Comparison of ENCODE assay signal across 8 cellular contexts in genomic region chr13:20773194-20774080, GRCh38. TPM values are rescaled to one million over a fixed set of nuclear protein-coding genes. Genes with fewer than 3 reads are reported as not detected.
A peak's percentile ranks its signal among the peaks of the same experiment; 100 is the strongest.
DNase-seq lines count a peak whose midpoint lies in the region; ATAC-seq and TF ChIP-seq lines count a peak whose summit lies in the region.

EEF1AKMT1 (minus strand) TSS chr13:20773961; CDS start chr13:20757598, 16,363 bp downstream.

- POLR2A ChIA-PET in AG04449 (lab: Yijun Ruan, JAX), result no interaction called here
- POLR2A ChIA-PET in activated B cell treated with CpG ODN at 0.5 μM for 24 hours (lab: Charles Lee), result interaction anchor here (0.6 to 2.7 kb wide), 9 partner anchors 13 to 910 kb away, joined by 3 to 16 read pairs (median 4); partner anchors contain the start of genes MRPL57, SKA3, XPO4 and ZMYM5

- intact Hi-C loops in activated B cell treated with CpG ODN at 0.5 μM for 24 hours (cut with micrococcal nuclease), result loop anchor here (1.0 to 5.0 kb wide), 9 partner anchors 69 to 1141 kb away; partner anchors contain the start of genes IFT88, MICU2, MPHOSPH8 and XPO4

- H3K27me3 Mint-ChIP-seq in activated B cell treated with CpG ODN at 0.5 μM for 24 hours, result no peaks in the 10 kb centered on the region
- peaks cover 3 to 16% (median 13%) of the 10 kb centered on the region in 3 donors for H3K27me3 Mint-ChIP-seq in immature natural killer cell (ENCODE audit: low read depth in 3 of 3)

- DNase-seq in AG04449 (ENCODE audit: low read depth, low spot score), result peak; percentile 40
- DNase-seq in NCI-H2227 treated with DMSO at 0.1 percent for 48 hours (lab: John Stamatoyannopoulos, UW), result peak; percentile 80
- DNase-seq in activated B cell treated with CpG ODN at 0.5 μM for 24 hours, result peak; percentile 94
- DNase-seq in caudate nucleus (lab: John Stamatoyannopoulos, UW), result peak; percentile 40 to 94 (median 84)
- peak; percentile 91 to 94 (median 94) for DNase-seq in immature natural killer cell
- DNase-seq in smooth muscle cell of the brain vasculature (ENCODE audit: low read depth, low spot score), result peak; percentile 85

- CTCF ChIA-PET in AG04449 (lab: Yijun Ruan, JAX) (no interaction called here), activated B cell treated with CpG ODN at 0.5 μM for 24 hours (lab: Charles Lee) (no interaction called here)

- H3K27ac ChIP-seq in caudate nucleus (ENCODE audit: low read depth, low read length), result peak within 1 kb of the TSS; percentile 89

- H3K4me3 ChIP-seq in AG04449 (ENCODE audit: low read depth, low read length), result peak within 1 kb of the TSS; percentile 70

- ATAC-seq in GM18909 (IDR thresholded peaks at IDR 0.05; ENCODE audit: poor library complexity, unreplicated experiment), result peak; percentile 93
- peak; percentile 88 for ATAC-seq in HG03159 (IDR thresholded peaks at IDR 0.05; ENCODE audit: unreplicated experiment)
- peak; percentile 95 for ATAC-seq in activated B cell treated with CpG ODN at 0.5 μM for 24 hours (ENCODE audit: low read depth)

- H3K9me3 Mint-ChIP-seq in activated B cell treated with CpG ODN at 0.5 μM for 24 hours, result peaks cover 11% of the 10 kb centered on the region
- H3K9me3 Mint-ChIP-seq in immature natural killer cell, result peaks cover 0 to 10% (median 3%) of the 10 kb centered on the region in 6 donors

- peak within 1 kb of the TSS; percentile 99 for H3K27ac Mint-ChIP-seq in activated B cell treated with CpG ODN at 0.5 μM for 24 hours
- H3K27ac Mint-ChIP-seq in immature natural killer cell, result peak within 1 kb of the TSS; percentile 94 to 100 (median 99)

- H3K4me1 Mint-ChIP-seq in activated B cell treated with CpG ODN at 0.5 μM for 24 hours, result peaks cover 21% of the 10 kb centered on the region
- H3K4me1 Mint-ChIP-seq in immature natural killer cell, result peaks cover 23 to 28% of the 10 kb centered on the region in 2 donors

- peak within 1 kb of the TSS; percentile 98 for H3K4me3 Mint-ChIP-seq in activated B cell treated with CpG ODN at 0.5 μM for 24 hours
- peak within 1 kb of the TSS; percentile 90 to 99 (median 94) for H3K4me3 Mint-ChIP-seq in immature natural killer cell

- H3K36me3 Mint-ChIP-seq in activated B cell treated with CpG ODN at 0.5 μM for 24 hours (ENCODE audit: low read depth) (peaks cover 30% of the 10 kb centered on the region), immature natural killer cell (peaks cover 17 to 20% (median 20%) of the 10 kb centered on the region in 3 donors)

- TF ChIP-seq CTCF in AG04449 (IDR thresholded peaks at IDR 0.05; ENCODE audit: insufficient read depth, low read length, missing control alignments) (no peak), activated B cell treated with CpG ODN at 0.5 μM for 24 hours (IDR thresholded peaks at IDR 0.05) (no peak)

RNA-seq across cellular contexts. Expression of gene EEF1AKMT1, which starts in this region (rescaled TPM):
- 3.9 and 7.4 TPM in 2 replicates for total RNA-seq in activated B cell treated with CpG ODN at 0.5 μM for 24 hours
- polyA plus RNA-seq in immature natural killer cell, result 10 to 100 TPM in 2 of 3 donors, 1 to 10 TPM in 1; 8.1 to 14.3 (median 10.8) TPM

Comparison
In these comparisons a context has a peak if more than half of its experiments do, and no peak if none do; other contexts are left out.
1. Peak in every context shown above with its lines: DNase-seq, ATAC-seq, H3K4me3 ChIP-seq and H3K27ac ChIP-seq.
2. DNase-seq: peak in every context shown above with its lines; median percentile 94 in activated B cell treated with CpG ODN at 0.5 μM for 24 hours; 94 in immature natural killer cell; 85 in smooth muscle cell of the brain vasculature; 84 in caudate nucleus; 80 in NCI-H2227 treated with DMSO at 0.1 percent for 48 hours; 40 in AG04449.